Comparison of ENCODE assay signal across 8 cellular contexts in genomic region chrX:23907496-23908218, GRCh38. TPM values are rescaled to one million over a fixed set of nuclear protein-coding genes. Genes with fewer than 3 reads are reported as not detected.
DNase-seq lines count a peak whose midpoint lies in the region; FAIRE-seq and TF ChIP-seq lines count a peak whose summit lies in the region.

Gene APOO (minus strand): TSS chrX:23907938. CDS start chrX:23907702, 236 bp downstream.
Gene CXorf58 (plus strand): TSS chrX:23908006. CDS start chrX:23910303, 2,297 bp downstream.

- H3K27ac Mint-ChIP-seq in H9: peak within 1 kb of the TSS; percentile 95 to 97 (median 97); a peak in 6 of 7 replicates

- H3K9me3 ChIP-seq in H9 (ENCODE audit: control insufficient read depth, low read depth, low read length): no peaks in the 10 kb centered on the region
- no peaks in the 10 kb centered on the region for H3K9me3 ChIP-seq in neuron (ENCODE audit: low read length)

- H3K4ac ChIP-seq in H9 (ENCODE audit: low read depth, low read length): no peak within 1 kb of the TSS

- H3K4me2 ChIP-seq in H9 (ENCODE audit: insufficient read depth, insufficient read length, low read length): peak within 1 kb of the TSS; percentile 66

- DNase-seq in H9 (peak; percentile 98), M059J (ENCODE audit: low read depth) (peak; percentile 94), activated gamma-delta T cell (lab: John Stamatoyannopoulos, UW) (peak; percentile 85), fibroblast of villous mesenchyme (ENCODE audit: low read depth) (peak; percentile 91), substantia nigra (lab: John Stamatoyannopoulos, UW) (peak; percentile 31 to 92 (median 76))

- H3K9me3 Mint-ChIP-seq in H9: no peaks in the 10 kb centered on the region

- no CpG with 5 or more reads among the region's 81 CpGs for whole genome bisulfite sequencing in H9 (ENCODE audit: extremely low coverage, insufficient read length, low lambda C conversion rate)

- no peaks in the 10 kb centered on the region for H3K23me2 ChIP-seq in H9 (ENCODE audit: insufficient read length, low read depth, low read length, poor library complexity, severe bottlenecking)

- H3K4me1 Mint-ChIP-seq in H9: peaks cover 20 to 24% of the 10 kb centered on the region in 2 experiments

- H4K8ac ChIP-seq in H9 (replicated peaks; ENCODE audit: insufficient read length, low read depth, low read length): no peak within 1 kb of the TSS

- no peak within 1 kb of the TSS for H2BK120ac ChIP-seq in H9 (ENCODE audit: low read depth, low read length, poor library complexity, severe bottlenecking)

- H3K27ac ChIP-seq in H9 (ENCODE audit: insufficient read length, low read depth, low read length) (peak within 1 kb of the TSS; percentile 10), substantia nigra (ENCODE audit: low read depth, low read length, poor library complexity, severe bottlenecking) (peak within 1 kb of the TSS; percentile 74)

- peak within 1 kb of the TSS; percentile 21; the same call in 1 of the 2 replicates for H3K14ac ChIP-seq in H9 (ENCODE audit: insufficient read depth, low read length)

- H3K56ac ChIP-seq in H9 (ENCODE audit: insufficient read length, low read depth, low read length): no peak within 1 kb of the TSS

- H3K27me3 Mint-ChIP-seq in H9 (ENCODE audit: low read depth): no peaks in the 10 kb centered on the region; the same call in 1 of the 2 replicates

- peak; percentile 97 for FAIRE-seq in G401.6 (lab: Jason Lieb, UNC)

- no peaks in the 10 kb centered on the region for H3K79me1 ChIP-seq in H9 (ENCODE audit: insufficient read depth, low read depth, low read length, poor library complexity, severe bottlenecking)

- H2BK12ac ChIP-seq in H9 (ENCODE audit: insufficient read length, low read depth, low read length): no peak within 1 kb of the TSS

- H3K36me3 Mint-ChIP-seq in H9 (ENCODE audit: insufficient read depth in 1 of 3, low read depth in 3 of 3): peaks cover 4 to 9% (median 4%) of the 10 kb centered on the region in 3 experiments; a peak in 6 of 7 replicates

- H2AK5ac ChIP-seq in H9 (ENCODE audit: insufficient read length, low read length): no peak within 1 kb of the TSS

- no peak within 1 kb of the TSS for H2BK15ac ChIP-seq in H9 (ENCODE audit: low read depth, low read length)

- peak within 1 kb of the TSS; percentile 31 for H3K18ac ChIP-seq in H9 (ENCODE audit: insufficient read length, low read depth, low read length)

- H3K4me3 Mint-ChIP-seq in H9: peak within 1 kb of the TSS; percentile 87 to 94

- no peaks in the 10 kb centered on the region for H3K36me3 ChIP-seq in neuron (ENCODE audit: insufficient read depth, low read length)

- no peak within 1 kb of the TSS for H4K5ac ChIP-seq in H9 (ENCODE audit: insufficient read length, low read depth, low read length)

- no peaks in the 10 kb centered on the region for H4K20me1 ChIP-seq in H9 (ENCODE audit: control insufficient read depth, insufficient read depth, insufficient read length)

- no peak within 1 kb of the TSS for H2BK20ac ChIP-seq in H9 (ENCODE audit: low read depth, low read length, poor library complexity, severe bottlenecking)

- peaks cover 3% of the 10 kb centered on the region; the same call in 1 of the 2 replicates for H3K4me1 ChIP-seq in H9 (ENCODE audit: insufficient read depth, low read length)
- H3K4me1 ChIP-seq in neuron (ENCODE audit: insufficient read depth, low read length): no peaks in the 10 kb centered on the region

- H3K27me3 ChIP-seq in H9 (ENCODE audit: insufficient read depth, low read length) (no peaks in the 10 kb centered on the region), neuron (ENCODE audit: insufficient read depth, low read length) (no peaks in the 10 kb centered on the region)

- peak; percentile 75 for TF ChIP-seq POLR2A in Raji (IDR thresholded peaks at IDR 0.05; ENCODE audit: insufficient read depth, low read depth, low read length)

- H3T11ph ChIP-seq in H9 (ENCODE audit: low read length): no peak within 1 kb of the TSS

- peaks cover 2% of the 10 kb centered on the region; the same call in 1 of the 2 replicates for H3K79me2 ChIP-seq in H9 (ENCODE audit: insufficient read depth, low read length)

- no peak within 1 kb of the TSS for H3K23ac ChIP-seq in H9 (ENCODE audit: insufficient read length, low read depth, low read length)

- no peak within 1 kb of the TSS for H2BK5ac ChIP-seq in H9 (ENCODE audit: insufficient read length, low read length)

- H3K9ac ChIP-seq in H9 (ENCODE audit: extremely low read depth, insufficient read length, low read length): peak within 1 kb of the TSS; percentile 66

- H2AFZ ChIP-seq in H9 (ENCODE audit: low read length): no peak within 1 kb of the TSS
- peak within 1 kb of the TSS; percentile 92 for H2AFZ ChIP-seq in neuron (ENCODE audit: low read depth, low read length)

- no peak within 1 kb of the TSS for H4K91ac ChIP-seq in H9 (ENCODE audit: insufficient read length, low read depth, low read length)

- TF ChIP-seq CTCF in H9 (conservative IDR thresholded peaks at IDR 0.05) (peak; percentile 88), fibroblast of villous mesenchyme (IDR thresholded peaks at IDR 0.05; ENCODE audit: insufficient read depth, low read depth, low read length) (peak; percentile 71)

- H3K4me3 ChIP-seq in fibroblast of villous mesenchyme (ENCODE audit: low read depth, low read length) (peak within 1 kb of the TSS; percentile 65), neuron (ENCODE audit: low read length) (peak within 1 kb of the TSS; percentile 54)

RNA-seq across cellular contexts. Expression of gene APOO, which starts in this region (rescaled TPM):
- 86.9 and 95.3 TPM in 2 replicates for total RNA-seq in H9 (2021)
- 69.9 and 72.4 TPM in 2 replicates for total RNA-seq in M059J (2014; rRNA removed; shearing (Covaris generic))
- total RNA-seq in fibroblast of villous mesenchyme: 7.4 and 13.0 TPM in 2 replicates

RNA-seq across cellular contexts. Expression of gene CXorf58, which starts in this region (rescaled TPM):
- total RNA-seq in H9 (2021) (not detected in 2 replicates), fibroblast of villous mesenchyme (not detected in 2 replicates)
- total RNA-seq in M059J (2014; rRNA removed; shearing (Covaris generic)): 0.39 TPM in 1 of 2 replicates, not detected in the other

Comparison
In these comparisons a context has a peak if more than half of its experiments do, and no peak if none do; other contexts are left out.
1. Peak in every context shown above with its lines: DNase-seq, H3K4me3 ChIP-seq and H3K27ac ChIP-seq.